8 cellular contexts compared by ENCODE assay signal in genomic region chr10:60203993-60204618, GRCh38.
DNase-seq lines count a peak whose midpoint lies in the region; ATAC-seq and TF ChIP-seq lines count a peak whose summit lies in the region.

No MANE protein-coding gene starts in this region.

- ATAC-seq in RWPE2 (ENCODE audit: low read depth) (no peak), gastroesophageal sphincter (no peak), HG02981 (IDR thresholded peaks at IDR 0.05; ENCODE audit: unreplicated experiment) (no peak), GM18868 (IDR thresholded peaks at IDR 0.05; ENCODE audit: unreplicated experiment) (no peak)

- peak; percentile 30 for TF ChIP-seq CTCF in GM20000 (IDR thresholded peaks at IDR 0.05; ENCODE audit: extremely low read depth, missing control alignments)
- peak; percentile 72 for TF ChIP-seq CTCF in RWPE2 (IDR thresholded peaks at IDR 0.05; ENCODE audit: poor library complexity, severe bottlenecking)
- peak; percentile 32 to 59 (median 48) for TF ChIP-seq CTCF in gastroesophageal sphincter (IDR thresholded peaks at IDR 0.05)
- peak; percentile 37 to 63 (median 60) for TF ChIP-seq CTCF in tibial nerve (IDR thresholded peaks at IDR 0.05)
- TF ChIP-seq CTCF in prostate gland (IDR thresholded peaks at IDR 0.05), result peak in 2 of 4 experiments; percentile 35 to 41

- H3K27ac ChIP-seq in RWPE2 (ENCODE audit: poor library complexity, severe bottlenecking), result no peak overlapping the region
- H3K27ac ChIP-seq in gastroesophageal sphincter, result no peak overlapping the region
- H3K27ac ChIP-seq in tibial nerve, result peak overlapping the region in 2 of 4 donors; percentile 31 to 42
- no peak overlapping the region for H3K27ac ChIP-seq in prostate gland

- DNase-seq in AG08396 (ENCODE audit: low spot score) (peak; percentile 10), GM20000 (ENCODE audit: low spot score) (no peak), RWPE2 (ENCODE audit: low spot score) (no peak), tibial nerve (ENCODE audit: low spot score in 2 of 2) (peak in 1 of 2 donors; percentile 35), prostate gland (ENCODE audit: low spot score) (no peak)

- H3K27me3 ChIP-seq in RWPE2 (ENCODE audit: insufficient read depth, poor library complexity, severe bottlenecking), result no peaks in the 10 kb centered on the region
- H3K27me3 ChIP-seq in gastroesophageal sphincter, result no peaks in the 10 kb centered on the region
- no peaks in the 10 kb centered on the region for H3K27me3 ChIP-seq in tibial nerve
- H3K27me3 ChIP-seq in prostate gland (replicated peaks; ENCODE audit: insufficient read depth), result no peaks in the 10 kb centered on the region

- WGBS in gastroesophageal sphincter (ENCODE audit: low coverage in 1 of 2), 2 donors, result 38% methylated on average over 1 of the region's 1 CpG; no CpG with 5 or more reads in 1 of the 2 donors
- 41 to 68% methylated on average over 1 of the region's 1 CpG for WGBS in tibial nerve, 2 donors
- WGBS in prostate gland, result 70% methylated on average over 1 of the region's 1 CpG

- intact Hi-C loops in prostate gland (cut with DNase I), result loop anchor here (10.0 kb wide), 1 partner anchor 339 kb away; no protein-coding TSS in a partner anchor

- TF ChIP-seq POLR2A in gastroesophageal sphincter (IDR thresholded peaks at IDR 0.05) (no peak), tibial nerve (IDR thresholded peaks at IDR 0.05) (no peak), prostate gland (IDR thresholded peaks at IDR 0.05) (no peak)

- H3K36me3 ChIP-seq in RWPE2 (ENCODE audit: low read depth), result no peaks in the 10 kb centered on the region
- H3K36me3 ChIP-seq in gastroesophageal sphincter, result no peaks in the 10 kb centered on the region
- H3K36me3 ChIP-seq in tibial nerve, result peaks cover 0 to 18% (median 0%) of the 10 kb centered on the region in 3 donors
- no peaks in the 10 kb centered on the region for H3K36me3 ChIP-seq in prostate gland

- H3K4me1 ChIP-seq in RWPE2 (ENCODE audit: insufficient read depth, poor library complexity, severe bottlenecking) (no peaks in the 10 kb centered on the region), gastroesophageal sphincter (no peaks in the 10 kb centered on the region), tibial nerve (peaks cover 0 to 7% (median 0%) of the 10 kb centered on the region in 4 donors), prostate gland (replicated peaks) (peaks cover 8% of the 10 kb centered on the region)

- no peaks in the 10 kb centered on the region for H3K9me3 ChIP-seq in RWPE2 (ENCODE audit: severe bottlenecking)
- no peaks in the 10 kb centered on the region for H3K9me3 ChIP-seq in gastroesophageal sphincter
- H3K9me3 ChIP-seq in tibial nerve, result no peaks in the 10 kb centered on the region
- H3K9me3 ChIP-seq in prostate gland, result no peaks in the 10 kb centered on the region

- H3K4me3 ChIP-seq in RWPE2 (ENCODE audit: severe bottlenecking), result no peak overlapping the region
- no peak overlapping the region for H3K4me3 ChIP-seq in gastroesophageal sphincter
- no peak overlapping the region for H3K4me3 ChIP-seq in tibial nerve
- H3K4me3 ChIP-seq in prostate gland, result no peak overlapping the region

- TF ChIP-seq EP300 in gastroesophageal sphincter (IDR thresholded peaks at IDR 0.05), result no peak
- TF ChIP-seq EP300 in tibial nerve (IDR thresholded peaks at IDR 0.05), result no peak
